Comparison of ENCODE assay signal across 1 cellular context in genomic region chr1:21334214-21335087, GRCh38.
TF ChIP-seq lines count a peak whose summit lies in the region.

No MANE protein-coding gene starts in this region.

TF ChIP-seq in HepG2, 621 proteins besides CTCF, POLR2A, EP300 and RAD21 (continued from another document and continues in another):
- TF ChIP-seq AFF4 (CRISPR knock-in tag; IDR thresholded peaks at IDR 0.05) (no peak), ZNF607 (CRISPR knock-in tag; IDR thresholded peaks at IDR 0.05; ENCODE audit: borderline replicate concordance) (peak; percentile 23; the same call in 1 of the 2 replicates), HOMEZ (CRISPR knock-in tag; IDR thresholded peaks at IDR 0.05; ENCODE audit: low read depth) (no peak), MAFF (IDR thresholded peaks at IDR 0.05; ENCODE audit: low read depth, low read length) (no peak), ZNF264 (CRISPR knock-in tag; IDR thresholded peaks at IDR 0.05) (no peak), ZNF781 (CRISPR knock-in tag; IDR thresholded peaks at IDR 0.05; ENCODE audit: borderline replicate concordance, not compliant biosample characterization) (no peak), NCOA5 (CRISPR knock-in tag; IDR thresholded peaks at IDR 0.05) (no peak), RNF219 (CRISPR knock-in tag; IDR thresholded peaks at IDR 0.05) (no peak), ARHGAP35 (CRISPR knock-in tag; IDR thresholded peaks at IDR 0.05; ENCODE audit: borderline replicate concordance) (no peak), MTERF4 (CRISPR knock-in tag; IDR thresholded peaks at IDR 0.05) (no peak), MZF1 (CRISPR knock-in tag; IDR thresholded peaks at IDR 0.05; ENCODE audit: borderline replicate concordance) (no peak), NONO (IDR thresholded peaks at IDR 0.05) (no peak), NONO (CRISPR knock-in tag; conservative IDR thresholded peaks at IDR 0.05) (no peak), ZNF891 (CRISPR knock-in tag; IDR thresholded peaks at IDR 0.05) (no peak), ZNF446 (CRISPR knock-in tag; IDR thresholded peaks at IDR 0.05) (no peak), EZH2 (conservative IDR thresholded peaks at IDR 0.05; ENCODE audit: low read depth, low read length) (no peak), ZNF576 (CRISPR knock-in tag; IDR thresholded peaks at IDR 0.05) (no peak), NCOA2 (CRISPR knock-in tag; IDR thresholded peaks at IDR 0.05) (no peak), PLRG1 (conservative IDR thresholded peaks at IDR 0.05) (no peak), ADNP (CRISPR knock-in tag; IDR thresholded peaks at IDR 0.05) (no peak), ZNF329 (CRISPR knock-in tag; IDR thresholded peaks at IDR 0.05; ENCODE audit: low read depth) (no peak), GRHL1 (CRISPR knock-in tag; conservative IDR thresholded peaks at IDR 0.05) (no peak), TAF1 (CRISPR knock-in tag; IDR thresholded peaks at IDR 0.05) (no peak), MAF1 (CRISPR knock-in tag; IDR thresholded peaks at IDR 0.05; ENCODE audit: borderline replicate concordance) (no peak), ZNF160 (CRISPR knock-in tag; IDR thresholded peaks at IDR 0.05) (no peak), SRSF1 (optimal IDR thresholded peaks at IDR 0.05; ENCODE audit: low read depth, low read length) (no peak), SRF (IDR thresholded peaks at IDR 0.05; ENCODE audit: low read depth, low read length) (no peak), HINFP (CRISPR knock-in tag; IDR thresholded peaks at IDR 0.05; ENCODE audit: low read depth) (no peak), ARNT (IDR thresholded peaks at IDR 0.05) (no peak), POGZ (CRISPR knock-in tag; IDR thresholded peaks at IDR 0.05) (no peak), HBP1 (CRISPR knock-in tag; IDR thresholded peaks at IDR 0.05; ENCODE audit: low read depth) (no peak; the same call in 1 of the 2 replicates), MEIS1 (CRISPR knock-in tag; IDR thresholded peaks at IDR 0.05; ENCODE audit: borderline replicate concordance) (no peak), JUNB (CRISPR knock-in tag; IDR thresholded peaks at IDR 0.05; ENCODE audit: borderline replicate concordance) (no peak), SP2 (CRISPR knock-in tag; IDR thresholded peaks at IDR 0.05) (no peak), ZNF687 (CRISPR knock-in tag; IDR thresholded peaks at IDR 0.05) (peak; percentile 82), ZNF232 (CRISPR knock-in tag; IDR thresholded peaks at IDR 0.05; ENCODE audit: borderline replicate concordance) (no peak), JUND (CRISPR knock-in tag; IDR thresholded peaks at IDR 0.05) (peak; percentile 29; the same call in 1 of the 2 replicates), SNAPC2 (CRISPR knock-in tag; IDR thresholded peaks at IDR 0.05) (no peak), ZNF282 (IDR thresholded peaks at IDR 0.05; ENCODE audit: partially characterized antibody) (no peak)
